9 cellular contexts compared by ENCODE assay signal in genomic region chr12:47816646-47817271, GRCh38. TPM values are rescaled to one million over a fixed set of nuclear protein-coding genes. Genes with fewer than 3 reads are reported as not detected.
DNase-seq lines count a peak whose midpoint lies in the region; ATAC-seq lines count a peak whose summit lies in the region.
"Had no signal": no experiment of that assay in that cellular context is flagged by ENCODE, and none has a peak within 500 bp of the region (broad histone marks: within the 10 kb centered on the region; RNA-seq: fewer than 3 reads in every experiment).

No MANE protein-coding gene starts in this region.

- in situ Hi-C loops in G401 (cut with HindIII; ENCODE audit: low sequenced_read_pairs), result no loop called here

- H3K27ac Mint-ChIP-seq in dendritic cell treated with granulocyte-macrophage colony-stimulating factor and Interleukin-4, amounts not matched to agents 40 ng/mL and 50 ng/mL, for 4 days, result peak overlapping the region; percentile 83
- peak overlapping the region; percentile 90 to 99 (median 97) for H3K27ac Mint-ChIP-seq in naive thymus-derived CD4-positive, alpha-beta T cell

- no peaks in the 10 kb centered on the region for H3K9me3 Mint-ChIP-seq in dendritic cell treated with granulocyte-macrophage colony-stimulating factor and Interleukin-4, amounts not matched to agents 40 ng/mL and 50 ng/mL, for 4 days
- H3K9me3 Mint-ChIP-seq in naive thymus-derived CD4-positive, alpha-beta T cell, result no peaks in the 10 kb centered on the region

- no peaks in the 10 kb centered on the region for H3K27me3 ChIP-seq in naive thymus-derived CD4-positive, alpha-beta T cell (ENCODE audit: control insufficient read depth in 2 of 2, insufficient read depth in 2 of 2, low read length in 2 of 2)

- peak overlapping the region; percentile 88 for H3K27ac ChIP-seq in naive thymus-derived CD4-positive, alpha-beta T cell (ENCODE audit: low read depth, low read length)

- peak; percentile 39 for DNase-seq in stimulated activated CD4-positive, alpha-beta T cell treated with anti-CD3 and anti-CD28 coated beads, Interleukin-15, amount 100 ng/mL, for 24 hours
- DNase-seq in stimulated activated CD4-positive, alpha-beta T cell treated with anti-CD3 and anti-CD28 coated beads, Interleukin-4, amount 100 ng/mL, for 1 hour, result no peak
- DNase-seq in naive thymus-derived CD4-positive, alpha-beta T cell, result no peak
- DNase-seq in stimulated activated CD4-positive, alpha-beta T cell treated with anti-CD3 and anti-CD28 coated beads, Interleukin-1b, Interleukin-23, amount 100 ng/mL, for 48 hours, result no peak
- no peak for DNase-seq in G401 (ENCODE audit: low spot score)
- DNase-seq: amniotic stem cell had no signal

- H3K4me3 Mint-ChIP-seq in dendritic cell treated with granulocyte-macrophage colony-stimulating factor and Interleukin-4, amounts not matched to agents 40 ng/mL and 50 ng/mL, for 4 days, result peak overlapping the region; percentile 53
- H3K4me3 Mint-ChIP-seq in naive thymus-derived CD4-positive, alpha-beta T cell, result peak overlapping the region; percentile 86 to 99 (median 94)

- H3K36me3 Mint-ChIP-seq in dendritic cell treated with granulocyte-macrophage colony-stimulating factor and Interleukin-4, amounts not matched to agents 40 ng/mL and 50 ng/mL, for 4 days (ENCODE audit: low read depth), result peaks cover 34% of the 10 kb centered on the region
- peaks cover 0 to 31% (median 0%) of the 10 kb centered on the region in 5 donors for H3K36me3 Mint-ChIP-seq in naive thymus-derived CD4-positive, alpha-beta T cell

- no peaks in the 10 kb centered on the region for H3K9me3 ChIP-seq in naive thymus-derived CD4-positive, alpha-beta T cell (ENCODE audit: control insufficient read depth in 2 of 3, low read length in 3 of 3)

- H3K4me3 ChIP-seq in naive thymus-derived CD4-positive, alpha-beta T cell (ENCODE audit: low read length), result peak overlapping the region; percentile 81

- no peaks in the 10 kb centered on the region for H3K36me3 ChIP-seq in naive thymus-derived CD4-positive, alpha-beta T cell (ENCODE audit: control insufficient read depth in 2 of 3, insufficient read depth in 3 of 3, low read length in 3 of 3)

- no peaks in the 10 kb centered on the region for H3K27me3 Mint-ChIP-seq in dendritic cell treated with granulocyte-macrophage colony-stimulating factor and Interleukin-4, amounts not matched to agents 40 ng/mL and 50 ng/mL, for 4 days
- H3K27me3 Mint-ChIP-seq in naive thymus-derived CD4-positive, alpha-beta T cell, result no peaks in the 10 kb centered on the region

- no peak for ATAC-seq in naive thymus-derived CD4-positive, alpha-beta T cell
- ATAC-seq in GM19452 (IDR thresholded peaks at IDR 0.05; ENCODE audit: unreplicated experiment) (no peak), HG03280 (IDR thresholded peaks at IDR 0.05; ENCODE audit: unreplicated experiment) (no peak)

- H3K4me1 Mint-ChIP-seq in dendritic cell treated with granulocyte-macrophage colony-stimulating factor and Interleukin-4, amounts not matched to agents 40 ng/mL and 50 ng/mL, for 4 days (ENCODE audit: low read depth), result peaks cover 83% of the 10 kb centered on the region
- H3K4me1 Mint-ChIP-seq in naive thymus-derived CD4-positive, alpha-beta T cell, result peaks cover 62 to 87% (median 80%) of the 10 kb centered on the region in 7 donors

- peaks cover 69 to 70% of the 10 kb centered on the region in 2 donors for H3K4me1 ChIP-seq in naive thymus-derived CD4-positive, alpha-beta T cell (ENCODE audit: control insufficient read depth in 2 of 2, insufficient read depth in 2 of 2, low read length in 2 of 2)

- POLR2A ChIA-PET in naive thymus-derived CD4-positive, alpha-beta T cell (lab: Charles Lee), result interaction anchor here (0.8 to 7.3 kb wide), 6 partner anchors 8 to 74 kb away, joined by 3 to 239 read pairs (median 6); no protein-coding TSS in a partner anchor

- intact Hi-C loops in dendritic cell treated with granulocyte-macrophage colony-stimulating factor and Interleukin-4, amounts not matched to agents 40 ng/mL and 50 ng/mL, for 4 days (cut with micrococcal nuclease), result no loop called here
- intact Hi-C loops in naive thymus-derived CD4-positive, alpha-beta T cell (cut with micrococcal nuclease), result loop anchor here (1.0 to 10.0 kb wide), 8 partner anchors 14 to 1822 kb away; partner anchors contain the start of genes KANSL2 (in 1 of the 2) and SCAF11 (in 1 of the 2)

- CTCF ChIA-PET in naive thymus-derived CD4-positive, alpha-beta T cell (lab: Charles Lee), result interaction anchor here (0.5 to 22.9 kb wide), 8 partner anchors 8 to 75 kb away, joined by 3 to 539 read pairs (median 4); no protein-coding TSS in a partner anchor

RNA-seq across cellular contexts. Expression of gene HDAC7, which starts 2.9 kb away (rescaled TPM):
- 100 to 1,000 TPM; 150 to 194 (median 188) TPM for total RNA-seq in naive thymus-derived CD4-positive, alpha-beta T cell
- 10 to 100 TPM; 16.7 to 36.7 TPM for polyA plus RNA-seq in naive thymus-derived CD4-positive, alpha-beta T cell
- total RNA-seq in G401 (2014; rRNA removed; shearing (Covaris generic)), result 26.8 and 46.8 TPM in 2 replicates

RNA-seq across cellular contexts. Expression of gene SLC48A1, which starts 43.7 kb away (rescaled TPM):
- 10 to 100 TPM in 2 of 5 experiments, 1 to 10 TPM in 3; 6.7 to 14.3 (median 10.0) TPM for total RNA-seq in naive thymus-derived CD4-positive, alpha-beta T cell
- 10 to 100 TPM; 12.5 to 15.6 TPM for polyA plus RNA-seq in naive thymus-derived CD4-positive, alpha-beta T cell
- 32.3 and 34.4 TPM in 2 replicates for total RNA-seq in G401 (2014; rRNA removed; shearing (Covaris generic))

RNA-seq across cellular contexts. Expression of gene RAPGEF3, which starts 58.1 kb away (rescaled TPM):
- 1 to 10 TPM in 2 of 5 experiments, under 1 TPM in 2, not detected in 1; 0.08 to 1.9 (median 1.1) TPM for total RNA-seq in naive thymus-derived CD4-positive, alpha-beta T cell
- under 1 TPM in 1 of 2 donors, not detected in 1; 0.15 TPM for polyA plus RNA-seq in naive thymus-derived CD4-positive, alpha-beta T cell
- 6.1 and 9.0 TPM in 2 replicates for total RNA-seq in G401 (2014; rRNA removed; shearing (Covaris generic))
